34 cellular contexts compared by ENCODE assay signal in the genomic region with DNA sequence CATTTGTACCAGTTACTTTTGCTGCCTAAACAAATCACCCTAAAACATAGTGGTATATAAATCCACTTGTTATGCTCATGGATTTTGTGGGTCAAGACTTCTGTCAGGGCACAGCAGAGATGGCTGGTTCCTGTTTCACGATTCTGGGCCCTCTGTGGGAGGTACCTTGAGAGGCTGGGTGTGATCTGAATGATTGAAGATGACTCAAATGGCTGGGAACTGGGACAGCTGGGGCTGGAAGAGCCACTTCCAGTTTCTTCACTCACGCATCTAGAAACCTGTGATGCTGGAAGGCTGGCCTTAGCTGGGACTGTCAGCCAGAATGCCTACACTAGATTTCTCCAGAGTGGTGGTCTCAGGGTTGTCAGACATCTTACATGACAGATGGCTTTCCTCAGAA.
"Had no signal": no experiment of that assay in that cellular context is flagged by ENCODE, and none has a peak within 500 bp of the region (broad histone marks: within the 10 kb centered on the region; RNA-seq: fewer than 3 reads in every experiment).

No MANE protein-coding gene starts in this region.

- H3K36me3 ChIP-seq: ascending aorta, breast epithelium, MG63, SJSA1 had no signal

- H3K4me1 ChIP-seq: ascending aorta, breast epithelium, SJSA1 had no signal

- DNase-seq: activated CD4-positive, alpha-beta T cell treated with anti-CD3 and anti-CD28 coated beads, Interleukin-2, amount 10 ng/mL, durations not matched to agents 24 days and 14 days; activated CD4-positive, alpha-beta T cell treated with anti-CD3 and anti-CD28 coated beads, Interleukin-2, amount 50 U/mL, for 4 hours; activated CD8-positive, alpha-beta T cell treated with anti-CD3 and anti-CD28 coated beads for 36 hours; activated gamma-delta T cell; activated naive CD4-positive, alpha-beta T cell treated with Interleukin-2 at 50 U/mL for 16 hours; activated naive CD8-positive, alpha-beta T cell treated with anti-CD3 and anti-CD28 coated beads, Interleukin-2, amount 10 ng/mL, durations not matched to agents 7 days and 5 days; activated T-cell treated with anti-CD3 and anti-CD28 coated beads, Interleukin-2, amount 50 U/mL, for 24 hours; amygdala; cerebellar nuclear complex; Kasumi-1; KG1; MG63; NCI-H1048; NCI-H1105 treated with DMSO at 0.1 percent for 48 hours; NCI-H1436; NCI-H1694; NCI-H1930; NCI-H2081 treated with DMSO at 0.1 percent for 48 hours; NCI-H2171; NCI-H510A; NCI-H526; NCI-H748 treated with DMSO at 0.1 percent for 48 hours; NK-92 treated with Interleukin-12 subunit alpha and Interleukin-12 subunit beta, amount 100 ng/mL, for 24 hours; RPMI8226; SHP77 treated with DMSO at 0.1 percent for 48 hours; SW 1271; T-helper 1 cell; T-helper 2 cell; T-helper 9 cell had no signal

- ATAC-seq: activated CD8-positive, alpha-beta T cell treated with anti-CD3 and anti-CD28 coated beads for 36 hours; Panc1; SK-N-SH treated with all-trans-retinoic acid at 6 μM for 48 hours had no signal

- H3K27me3 ChIP-seq: ascending aorta, breast epithelium, SJSA1 had no signal

- H3K4me3 ChIP-seq: ascending aorta, breast epithelium, MG63, SJSA1 had no signal

- H3K9me3 ChIP-seq: ascending aorta, breast epithelium, MG63, SJSA1 had no signal

- H3K27ac ChIP-seq: ascending aorta, breast epithelium, SJSA1 had no signal
